8 cellular contexts compared by ENCODE assay signal in the genomic region with DNA sequence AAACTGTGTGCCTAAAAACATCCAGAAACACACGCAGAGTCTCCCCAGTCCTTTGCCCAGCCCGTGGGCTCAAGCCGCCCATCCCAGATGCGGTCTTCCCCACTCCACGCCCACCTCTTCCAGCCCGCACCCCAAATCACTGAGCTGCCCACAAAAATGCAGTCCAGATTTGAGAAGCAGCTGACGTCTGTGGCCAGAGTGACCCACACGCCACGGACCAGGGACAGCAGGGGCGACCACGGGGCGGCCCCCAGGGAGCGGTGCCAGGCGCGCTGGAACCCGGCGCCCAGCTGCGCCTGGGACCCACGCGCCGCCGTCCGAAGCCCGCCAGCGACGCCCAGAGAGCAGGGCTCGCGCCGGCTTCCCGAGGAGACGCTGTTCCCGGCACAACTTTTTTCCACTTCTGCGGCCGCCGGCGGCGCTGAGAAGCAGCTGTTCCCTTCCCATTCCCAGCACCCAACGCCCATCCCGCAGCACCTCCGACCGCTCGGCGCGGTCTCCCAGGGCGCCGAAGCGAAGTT. TPM values are rescaled to one million over a fixed set of nuclear protein-coding genes. Genes with fewer than 3 reads are reported as not detected.
DNase-seq lines count a peak whose midpoint lies in the region; ATAC-seq and TF ChIP-seq lines count a peak whose summit lies in the region.

No MANE protein-coding gene starts in this region.

- intact Hi-C loops in thyroid gland (cut with DNase I), result no loop called here

- H4K5ac ChIP-seq in mesendoderm (ENCODE audit: low read length), result no peak overlapping the region

- no peak for DNase-seq in AG09319 (ENCODE audit: extremely low read depth, low read depth)
- peak; percentile 59 for DNase-seq in RPMI7951 (ENCODE audit: low read depth)
- no peak for DNase-seq in effector memory CD4-positive, alpha-beta T cell
- DNase-seq in mesendoderm, result peak; percentile 65
- DNase-seq in thyroid gland, result peak; percentile 67 to 69
- DNase-seq in stimulated activated naive CD4-positive, alpha-beta T cell treated with Interleukin-2 at 50 U/mL for 16 hours (lab: John Stamatoyannopoulos, UW), result no peak

- H2BK5ac ChIP-seq in mesendoderm (ENCODE audit: low read length), result peak overlapping the region; percentile 58

- H2AK5ac ChIP-seq in mesendoderm (ENCODE audit: low read length), result no peak overlapping the region

- peaks cover 23% of the 10 kb centered on the region for H3K79me2 ChIP-seq in mesendoderm (ENCODE audit: control insufficient read depth, insufficient read depth, low read length)

- peaks cover 12% of the 10 kb centered on the region for H3K79me1 ChIP-seq in mesendoderm (ENCODE audit: low read length)

- no peak overlapping the region for H4K8ac ChIP-seq in mesendoderm (ENCODE audit: low read depth, low read length)

- H2BK15ac ChIP-seq in mesendoderm (replicated peaks; ENCODE audit: low read depth), result no peak overlapping the region

- H3K9ac ChIP-seq in mesendoderm (ENCODE audit: low read length), result peak overlapping the region; percentile 80

- no peaks in the 10 kb centered on the region for H3K36me3 ChIP-seq in effector memory CD4-positive, alpha-beta T cell (ENCODE audit: control insufficient read depth, insufficient read depth, low read length)
- no peaks in the 10 kb centered on the region for H3K36me3 ChIP-seq in mesendoderm (ENCODE audit: control insufficient read depth, insufficient read depth, low read length)
- H3K36me3 ChIP-seq in thyroid gland, result no peaks in the 10 kb centered on the region

- peak overlapping the region; percentile 66 for H2BK120ac ChIP-seq in mesendoderm (ENCODE audit: low read depth, low read length)

- peak overlapping the region; percentile 99 for H3K4me2 ChIP-seq in mesendoderm (ENCODE audit: low read length)

- WGBS in mesendoderm (ENCODE audit: extremely low coverage, insufficient coverage, low lambda C conversion rate), result no CpG with 5 or more reads among the region's 47 CpGs
- 4 to 5% methylated on average over 6 to 9 of the region's 47 CpGs for WGBS in thyroid gland, 2 donors

- TF ChIP-seq POLR2A in thyroid gland (IDR thresholded peaks at IDR 0.05), result no peak

- TF ChIP-seq CTCF in AG09319 (IDR thresholded peaks at IDR 0.05; ENCODE audit: low read depth, low read length), result peak; percentile 17
- peak in 1 of 6 experiments; percentile 14 for TF ChIP-seq CTCF in thyroid gland (IDR thresholded peaks at IDR 0.05)

- ATAC-seq in GM18511 (IDR thresholded peaks at IDR 0.05; ENCODE audit: unreplicated experiment) (peak; percentile 43), HG03095 (IDR thresholded peaks at IDR 0.05; ENCODE audit: unreplicated experiment) (peak; percentile 29)

- peak overlapping the region; percentile 46 for H3K4me3 ChIP-seq in effector memory CD4-positive, alpha-beta T cell (ENCODE audit: insufficient read depth, low read depth, low read length, poor library complexity, severe bottlenecking)
- peak overlapping the region; percentile 85 for H3K4me3 ChIP-seq in mesendoderm (ENCODE audit: low read length)
- peak overlapping the region; percentile 64 to 92 (median 83) for H3K4me3 ChIP-seq in thyroid gland (replicated peaks in 1 of 3)

- H3K23ac ChIP-seq in mesendoderm (ENCODE audit: low read length), result peak overlapping the region; percentile 81

- no peak overlapping the region for H3K27ac ChIP-seq in effector memory CD4-positive, alpha-beta T cell (ENCODE audit: insufficient read depth, low read length, poor library complexity, severe bottlenecking)
- H3K27ac ChIP-seq in mesendoderm (ENCODE audit: low read depth, low read length), result peak overlapping the region; percentile 87
- peak overlapping the region; percentile 84 to 92 (median 87) for H3K27ac ChIP-seq in thyroid gland

- peak overlapping the region; percentile 86 for H3K56ac ChIP-seq in mesendoderm (ENCODE audit: low read length)

- H3K4ac ChIP-seq in mesendoderm (ENCODE audit: low read depth, low read length), result peak overlapping the region; percentile 38

- H3K18ac ChIP-seq in mesendoderm (ENCODE audit: low read length), result peak overlapping the region; percentile 89

- peaks cover 9% of the 10 kb centered on the region for H3K4me1 ChIP-seq in effector memory CD4-positive, alpha-beta T cell (ENCODE audit: control insufficient read depth, insufficient read depth, low read length, poor library complexity, severe bottlenecking)
- peaks cover 8% of the 10 kb centered on the region for H3K4me1 ChIP-seq in mesendoderm (ENCODE audit: control insufficient read depth, low read depth, low read length)
- peaks cover 4 to 38% of the 10 kb centered on the region in 2 donors for H3K4me1 ChIP-seq in thyroid gland

- peaks cover 2% of the 10 kb centered on the region for H3K27me3 ChIP-seq in effector memory CD4-positive, alpha-beta T cell (replicated peaks; ENCODE audit: control insufficient read depth, insufficient read depth, low read length, poor library complexity, severe bottlenecking)
- no peaks in the 10 kb centered on the region for H3K27me3 ChIP-seq in mesendoderm (ENCODE audit: insufficient read depth, low read length, poor library complexity)
- H3K27me3 ChIP-seq in thyroid gland, result no peaks in the 10 kb centered on the region

- no peaks in the 10 kb centered on the region for H3K9me3 ChIP-seq in effector memory CD4-positive, alpha-beta T cell (ENCODE audit: control insufficient read depth, low read length)
- no peaks in the 10 kb centered on the region for H3K9me3 ChIP-seq in thyroid gland

RNA-seq across cellular contexts. Expression of a gene that starts 0.7 kb away (rescaled TPM):
- total RNA-seq in RPMI7951 (2014; rRNA removed; shearing (Covaris generic)), result 35.1 and 38.2 TPM in 2 replicates
- polyA plus RNA-seq in mesendoderm (2013, experiment 1 of 2), result 14.7 TPM
- 15.2 TPM for polyA plus RNA-seq in mesendoderm (2013, experiment 2 of 2)
- 10 to 100 TPM; 17.6 to 25.7 (median 23.7) TPM for total RNA-seq in thyroid gland

Comparison
In these comparisons a context has a peak if more than half of its experiments do, and no peak if none do; other contexts are left out.
1. DNase-seq: peak in RPMI7951 (single experiment), mesendoderm (single experiment) and thyroid gland (2 of 2); none in AG09319 (single experiment), effector memory CD4-positive, alpha-beta T cell (0 of 3) and stimulated activated naive CD4-positive, alpha-beta T cell treated with Interleukin-2 at 50 U/mL for 16 hours (single experiment).
2. Peak in every context shown above with its lines, with median percentiles within 50 percentile points of each other: H3K4me3 ChIP-seq.